1 cellular context compared by ENCODE assay signal in the genomic region with DNA sequence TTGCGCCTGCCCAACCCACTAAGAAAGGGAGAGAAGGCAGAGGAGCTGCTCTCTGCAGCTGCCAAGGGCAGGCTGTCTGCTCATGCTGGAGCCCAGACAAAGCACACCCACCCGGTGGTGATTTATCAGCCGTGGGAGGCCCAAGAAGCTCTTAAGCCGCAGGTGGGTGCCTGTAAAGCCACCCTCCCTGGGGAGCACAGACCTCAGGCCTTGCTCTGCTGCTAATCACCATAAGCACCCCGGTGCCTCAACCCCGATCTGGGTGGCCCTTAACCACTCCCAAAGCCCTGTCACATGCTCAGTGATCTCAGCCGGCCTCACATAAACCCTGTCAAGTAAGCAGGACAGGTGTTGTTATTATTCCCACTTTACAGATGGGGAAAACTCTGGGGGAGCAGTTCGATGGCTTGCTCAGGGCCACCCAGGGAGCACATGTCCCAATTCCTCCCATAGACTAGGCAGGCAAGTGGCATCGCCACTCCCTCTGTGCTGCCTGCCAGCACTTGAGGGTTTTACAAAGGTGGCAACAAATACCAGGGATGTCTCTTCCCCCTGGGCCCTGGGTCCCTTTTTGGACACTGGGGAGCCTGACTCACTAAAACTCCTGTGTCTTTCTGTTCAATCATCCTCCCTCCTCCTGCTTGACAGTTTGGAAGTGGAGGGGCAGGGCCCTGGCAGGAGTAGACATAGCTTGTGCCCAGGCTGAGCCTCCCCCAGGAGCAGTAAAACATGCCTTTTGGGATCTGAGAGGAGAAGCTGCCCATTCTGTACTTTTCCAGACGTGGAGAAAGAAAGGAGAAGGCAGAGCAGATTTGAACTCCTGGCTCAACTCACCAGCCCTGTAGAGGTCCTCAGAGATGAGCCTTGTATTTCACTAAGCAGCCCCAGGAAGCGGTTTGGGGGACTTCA.
TF ChIP-seq lines count a peak whose summit lies in the region.

No MANE protein-coding gene starts in this region.

TF ChIP-seq in GM12878, 131 proteins besides CTCF, POLR2A, EP300 and RAD21 (continued from another document and continues in another):
- TF ChIP-seq, protein P1, sequence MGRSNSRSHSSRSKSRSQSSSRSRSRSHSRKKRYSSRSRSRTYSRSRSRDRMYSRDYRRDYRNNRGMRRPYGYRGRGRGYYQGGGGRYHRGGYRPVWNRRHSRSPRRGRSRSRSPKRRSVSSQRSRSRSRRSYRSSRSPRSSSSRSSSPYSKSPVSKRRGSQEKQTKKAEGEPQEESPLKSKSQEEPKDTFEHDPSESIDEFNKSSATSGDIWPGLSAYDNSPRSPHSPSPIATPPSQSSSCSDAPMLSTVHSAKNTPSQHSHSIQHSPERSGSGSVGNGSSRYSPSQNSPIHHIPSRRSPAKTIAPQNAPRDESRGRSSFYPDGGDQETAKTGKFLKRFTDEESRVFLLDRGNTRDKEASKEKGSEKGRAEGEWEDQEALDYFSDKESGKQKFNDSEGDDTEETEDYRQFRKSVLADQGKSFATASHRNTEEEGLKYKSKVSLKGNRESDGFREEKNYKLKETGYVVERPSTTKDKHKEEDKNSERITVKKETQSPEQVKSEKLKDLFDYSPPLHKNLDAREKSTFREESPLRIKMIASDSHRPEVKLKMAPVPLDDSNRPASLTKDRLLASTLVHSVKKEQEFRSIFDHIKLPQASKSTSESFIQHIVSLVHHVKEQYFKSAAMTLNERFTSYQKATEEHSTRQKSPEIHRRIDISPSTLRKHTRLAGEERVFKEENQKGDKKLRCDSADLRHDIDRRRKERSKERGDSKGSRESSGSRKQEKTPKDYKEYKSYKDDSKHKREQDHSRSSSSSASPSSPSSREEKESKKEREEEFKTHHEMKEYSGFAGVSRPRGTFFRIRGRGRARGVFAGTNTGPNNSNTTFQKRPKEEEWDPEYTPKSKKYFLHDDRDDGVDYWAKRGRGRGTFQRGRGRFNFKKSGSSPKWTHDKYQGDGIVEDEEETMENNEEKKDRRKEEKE (IDR thresholded peaks at IDR 0.05): no peak
- TF ChIP-seq, protein P2, sequence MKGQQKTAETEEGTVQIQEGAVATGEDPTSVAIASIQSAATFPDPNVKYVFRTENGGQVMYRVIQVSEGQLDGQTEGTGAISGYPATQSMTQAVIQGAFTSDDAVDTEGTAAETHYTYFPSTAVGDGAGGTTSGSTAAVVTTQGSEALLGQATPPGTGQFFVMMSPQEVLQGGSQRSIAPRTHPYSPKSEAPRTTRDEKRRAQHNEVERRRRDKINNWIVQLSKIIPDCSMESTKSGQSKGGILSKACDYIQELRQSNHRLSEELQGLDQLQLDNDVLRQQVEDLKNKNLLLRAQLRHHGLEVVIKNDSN (IDR thresholded peaks at IDR 0.05; ENCODE audit: borderline replicate concordance, extremely low read length, insufficient read depth, low read depth, low read length): no peak
- TF ChIP-seq POLR2AphosphoS2 (IDR thresholded peaks at IDR 0.05; ENCODE audit: low read depth, low read length): no peak
- TF ChIP-seq, protein P3, sequence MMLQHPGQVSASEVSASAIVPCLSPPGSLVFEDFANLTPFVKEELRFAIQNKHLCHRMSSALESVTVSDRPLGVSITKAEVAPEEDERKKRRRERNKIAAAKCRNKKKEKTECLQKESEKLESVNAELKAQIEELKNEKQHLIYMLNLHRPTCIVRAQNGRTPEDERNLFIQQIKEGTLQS (IDR thresholded peaks at IDR 0.05; ENCODE audit: borderline replicate concordance, extremely low read depth, low read depth, low read length): no peak
- TF ChIP-seq TARDBP (IDR thresholded peaks at IDR 0.05; ENCODE audit: borderline replicate concordance): peak; percentile 43; the same call in 1 of the 2 replicates
- peak; percentile 75 for TF ChIP-seq SMARCA5 (IDR thresholded peaks at IDR 0.05)
- TF ChIP-seq CREB1 (IDR thresholded peaks at IDR 0.05; ENCODE audit: low read depth): 0 out of 2 replicates have a peak, but pooled peaks have one; percentile 44
- TF ChIP-seq ZBED1 (IDR thresholded peaks at IDR 0.05; ENCODE audit: borderline replicate concordance): peak; percentile 60; the same call in 1 of the 2 replicates
- no peak for TF ChIP-seq SREBF2 (IDR thresholded peaks at IDR 0.05; ENCODE audit: low read length)
- TF ChIP-seq, protein P4, sequence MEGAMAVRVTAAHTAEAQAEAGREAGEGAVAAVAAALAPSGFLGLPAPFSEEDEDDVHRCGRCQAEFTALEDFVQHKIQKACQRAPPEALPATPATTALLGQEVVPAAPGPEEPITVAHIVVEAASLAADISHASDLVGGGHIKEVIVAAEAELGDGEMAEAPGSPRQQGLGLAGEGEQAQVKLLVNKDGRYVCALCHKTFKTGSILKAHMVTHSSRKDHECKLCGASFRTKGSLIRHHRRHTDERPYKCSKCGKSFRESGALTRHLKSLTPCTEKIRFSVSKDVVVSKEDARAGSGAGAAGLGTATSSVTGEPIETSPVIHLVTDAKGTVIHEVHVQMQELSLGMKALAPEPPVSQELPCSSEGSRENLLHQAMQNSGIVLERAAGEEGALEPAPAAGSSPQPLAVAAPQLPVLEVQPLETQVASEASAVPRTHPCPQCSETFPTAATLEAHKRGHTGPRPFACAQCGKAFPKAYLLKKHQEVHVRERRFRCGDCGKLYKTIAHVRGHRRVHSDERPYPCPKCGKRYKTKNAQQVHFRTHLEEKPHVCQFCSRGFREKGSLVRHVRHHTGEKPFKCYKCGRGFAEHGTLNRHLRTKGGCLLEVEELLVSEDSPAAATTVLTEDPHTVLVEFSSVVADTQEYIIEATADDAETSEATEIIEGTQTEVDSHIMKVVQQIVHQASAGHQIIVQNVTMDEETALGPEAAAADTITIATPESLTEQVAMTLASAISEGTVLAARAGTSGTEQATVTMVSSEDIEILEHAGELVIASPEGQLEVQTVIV (IDR thresholded peaks at IDR 0.05; ENCODE audit: borderline replicate concordance, partially characterized antibody): no peak
- TF ChIP-seq MTA2 (IDR thresholded peaks at IDR 0.05; ENCODE audit: low read depth): peak; percentile 96
- TF ChIP-seq, protein P5, sequence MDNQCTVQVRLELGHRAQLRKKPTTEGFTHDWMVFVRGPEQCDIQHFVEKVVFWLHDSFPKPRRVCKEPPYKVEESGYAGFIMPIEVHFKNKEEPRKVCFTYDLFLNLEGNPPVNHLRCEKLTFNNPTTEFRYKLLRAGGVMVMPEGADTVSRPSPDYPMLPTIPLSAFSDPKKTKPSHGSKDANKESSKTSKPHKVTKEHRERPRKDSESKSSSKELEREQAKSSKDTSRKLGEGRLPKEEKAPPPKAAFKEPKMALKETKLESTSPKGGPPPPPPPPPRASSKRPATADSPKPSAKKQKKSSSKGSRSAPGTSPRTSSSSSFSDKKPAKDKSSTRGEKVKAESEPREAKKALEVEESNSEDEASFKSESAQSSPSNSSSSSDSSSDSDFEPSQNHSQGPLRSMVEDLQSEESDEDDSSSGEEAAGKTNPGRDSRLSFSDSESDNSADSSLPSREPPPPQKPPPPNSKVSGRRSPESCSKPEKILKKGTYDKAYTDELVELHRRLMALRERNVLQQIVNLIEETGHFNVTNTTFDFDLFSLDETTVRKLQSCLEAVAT (IDR thresholded peaks at IDR 0.05): peak; percentile 91
- TF ChIP-seq ZNF207 (IDR thresholded peaks at IDR 0.05; ENCODE audit: borderline replicate concordance): peak; percentile 44; the same call in 1 of the 2 replicates
- no peak for TF ChIP-seq RBBP5 (conservative IDR thresholded peaks at IDR 0.05)
- TF ChIP-seq, protein P6, sequence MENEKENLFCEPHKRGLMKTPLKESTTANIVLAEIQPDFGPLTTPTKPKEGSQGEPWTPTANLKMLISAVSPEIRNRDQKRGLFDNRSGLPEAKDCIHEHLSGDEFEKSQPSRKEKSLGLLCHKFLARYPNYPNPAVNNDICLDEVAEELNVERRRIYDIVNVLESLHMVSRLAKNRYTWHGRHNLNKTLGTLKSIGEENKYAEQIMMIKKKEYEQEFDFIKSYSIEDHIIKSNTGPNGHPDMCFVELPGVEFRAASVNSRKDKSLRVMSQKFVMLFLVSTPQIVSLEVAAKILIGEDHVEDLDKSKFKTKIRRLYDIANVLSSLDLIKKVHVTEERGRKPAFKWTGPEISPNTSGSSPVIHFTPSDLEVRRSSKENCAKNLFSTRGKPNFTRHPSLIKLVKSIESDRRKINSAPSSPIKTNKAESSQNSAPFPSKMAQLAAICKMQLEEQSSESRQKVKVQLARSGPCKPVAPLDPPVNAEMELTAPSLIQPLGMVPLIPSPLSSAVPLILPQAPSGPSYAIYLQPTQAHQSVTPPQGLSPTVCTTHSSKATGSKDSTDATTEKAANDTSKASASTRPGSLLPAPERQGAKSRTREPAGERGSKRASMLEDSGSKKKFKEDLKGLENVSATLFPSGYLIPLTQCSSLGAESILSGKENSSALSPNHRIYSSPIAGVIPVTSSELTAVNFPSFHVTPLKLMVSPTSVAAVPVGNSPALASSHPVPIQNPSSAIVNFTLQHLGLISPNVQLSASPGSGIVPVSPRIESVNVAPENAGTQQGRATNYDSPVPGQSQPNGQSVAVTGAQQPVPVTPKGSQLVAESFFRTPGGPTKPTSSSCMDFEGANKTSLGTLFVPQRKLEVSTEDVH (IDR thresholded peaks at IDR 0.05; ENCODE audit: low read depth, partially characterized antibody): no peak
- TF ChIP-seq HDAC6 (IDR thresholded peaks at IDR 0.05; ENCODE audit: unreplicated experiment): no peak
- no peak for TF ChIP-seq ZZZ3 (IDR thresholded peaks at IDR 0.05; ENCODE audit: control insufficient read depth, insufficient read length, low read depth)
- no peak for TF ChIP-seq NRF1 (conservative IDR thresholded peaks at IDR 0.05; ENCODE audit: low read depth, low read length)
- peak; percentile 88 for TF ChIP-seq RAD51 (IDR thresholded peaks at IDR 0.05)
- no peak for TF ChIP-seq SMAD1 (IDR thresholded peaks at IDR 0.05; ENCODE audit: low read depth, partially characterized antibody)
- TF ChIP-seq TAF1 (IDR thresholded peaks at IDR 0.05; ENCODE audit: borderline replicate concordance, low read depth, low read length): peak; percentile 36; the same call in 1 of the 2 replicates
- TF ChIP-seq, protein P7, sequence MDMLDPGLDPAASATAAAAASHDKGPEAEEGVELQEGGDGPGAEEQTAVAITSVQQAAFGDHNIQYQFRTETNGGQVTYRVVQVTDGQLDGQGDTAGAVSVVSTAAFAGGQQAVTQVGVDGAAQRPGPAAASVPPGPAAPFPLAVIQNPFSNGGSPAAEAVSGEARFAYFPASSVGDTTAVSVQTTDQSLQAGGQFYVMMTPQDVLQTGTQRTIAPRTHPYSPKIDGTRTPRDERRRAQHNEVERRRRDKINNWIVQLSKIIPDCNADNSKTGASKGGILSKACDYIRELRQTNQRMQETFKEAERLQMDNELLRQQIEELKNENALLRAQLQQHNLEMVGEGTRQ (IDR thresholded peaks at IDR 0.05; ENCODE audit: borderline replicate concordance, low read depth, low read length): peak; percentile 51
- TF ChIP-seq MYB (IDR thresholded peaks at IDR 0.05; ENCODE audit: borderline replicate concordance, low read depth, low read length): no peak
- TF ChIP-seq CHD2 (IDR thresholded peaks at IDR 0.05; ENCODE audit: borderline replicate concordance, low read depth, low read length): peak; percentile 83; the same call in 1 of the 2 replicates
- no peak for TF ChIP-seq PAX8 (IDR thresholded peaks at IDR 0.05)
- TF ChIP-seq, protein P8, sequence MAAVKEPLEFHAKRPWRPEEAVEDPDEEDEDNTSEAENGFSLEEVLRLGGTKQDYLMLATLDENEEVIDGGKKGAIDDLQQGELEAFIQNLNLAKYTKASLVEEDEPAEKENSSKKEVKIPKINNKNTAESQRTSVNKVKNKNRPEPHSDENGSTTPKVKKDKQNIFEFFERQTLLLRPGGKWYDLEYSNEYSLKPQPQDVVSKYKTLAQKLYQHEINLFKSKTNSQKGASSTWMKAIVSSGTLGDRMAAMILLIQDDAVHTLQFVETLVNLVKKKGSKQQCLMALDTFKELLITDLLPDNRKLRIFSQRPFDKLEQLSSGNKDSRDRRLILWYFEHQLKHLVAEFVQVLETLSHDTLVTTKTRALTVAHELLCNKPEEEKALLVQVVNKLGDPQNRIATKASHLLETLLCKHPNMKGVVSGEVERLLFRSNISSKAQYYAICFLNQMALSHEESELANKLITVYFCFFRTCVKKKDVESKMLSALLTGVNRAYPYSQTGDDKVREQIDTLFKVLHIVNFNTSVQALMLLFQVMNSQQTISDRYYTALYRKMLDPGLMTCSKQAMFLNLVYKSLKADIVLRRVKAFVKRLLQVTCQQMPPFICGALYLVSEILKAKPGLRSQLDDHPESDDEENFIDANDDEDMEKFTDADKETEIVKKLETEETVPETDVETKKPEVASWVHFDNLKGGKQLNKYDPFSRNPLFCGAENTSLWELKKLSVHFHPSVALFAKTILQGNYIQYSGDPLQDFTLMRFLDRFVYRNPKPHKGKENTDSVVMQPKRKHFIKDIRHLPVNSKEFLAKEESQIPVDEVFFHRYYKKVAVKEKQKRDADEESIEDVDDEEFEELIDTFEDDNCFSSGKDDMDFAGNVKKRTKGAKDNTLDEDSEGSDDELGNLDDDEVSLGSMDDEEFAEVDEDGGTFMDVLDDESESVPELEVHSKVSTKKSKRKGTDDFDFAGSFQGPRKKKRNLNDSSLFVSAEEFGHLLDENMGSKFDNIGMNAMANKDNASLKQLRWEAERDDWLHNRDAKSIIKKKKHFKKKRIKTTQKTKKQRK (IDR thresholded peaks at IDR 0.05; ENCODE audit: low read depth, low read length): no peak
- peak; percentile 77; the same call in 2 of the 3 replicates for TF ChIP-seq POU2F2 (IDR thresholded peaks at IDR 0.05; ENCODE audit: borderline replicate concordance, low read depth, low read length)
- no peak for TF ChIP-seq SIN3A (IDR thresholded peaks at IDR 0.05; ENCODE audit: low read depth, low read length)
- TF ChIP-seq YY1 (IDR thresholded peaks at IDR 0.05; ENCODE audit: low read depth, low read length): peak; percentile 54
- no peak; a peak in 1 of 4 replicates for TF ChIP-seq SRF (IDR thresholded peaks at IDR 0.05; ENCODE audit: low read depth in 2 of 2, low read length in 2 of 2)
- peak; percentile 59 for TF ChIP-seq KLF5 (IDR thresholded peaks at IDR 0.05; ENCODE audit: partially characterized antibody)
- no peak for TF ChIP-seq NR2C2 (IDR thresholded peaks at IDR 0.05; ENCODE audit: borderline replicate concordance, control insufficient read depth, insufficient read length, low read depth)
- TF ChIP-seq NBN (IDR thresholded peaks at IDR 0.05): peak; percentile 96
- TF ChIP-seq ZNF274 (IDR thresholded peaks at IDR 0.05; ENCODE audit: insufficient read depth, insufficient read length): no peak
- TF ChIP-seq MTA3 (IDR thresholded peaks at IDR 0.05; ENCODE audit: borderline replicate concordance, low read length): no peak
- peak; percentile 89 for TF ChIP-seq BACH1 (IDR thresholded peaks at IDR 0.05; ENCODE audit: borderline replicate concordance)
- peak; percentile 68; the same call in 1 of the 2 replicates for TF ChIP-seq MEF2A (IDR thresholded peaks at IDR 0.05; ENCODE audit: insufficient read depth, low read depth, low read length)
- peak; percentile 27 for TF ChIP-seq RELA (IDR thresholded peaks at IDR 0.05; ENCODE audit: borderline replicate concordance, partially characterized antibody)
- TF ChIP-seq POLR2AphosphoS5 (IDR thresholded peaks at IDR 0.05; ENCODE audit: low read length): peak; percentile 50
- TF ChIP-seq MXI1 (IDR thresholded peaks at IDR 0.05; ENCODE audit: low read depth, low read length): 0 out of 2 replicates have a peak, but pooled peaks have one; percentile 21
- TF ChIP-seq, protein P9, sequence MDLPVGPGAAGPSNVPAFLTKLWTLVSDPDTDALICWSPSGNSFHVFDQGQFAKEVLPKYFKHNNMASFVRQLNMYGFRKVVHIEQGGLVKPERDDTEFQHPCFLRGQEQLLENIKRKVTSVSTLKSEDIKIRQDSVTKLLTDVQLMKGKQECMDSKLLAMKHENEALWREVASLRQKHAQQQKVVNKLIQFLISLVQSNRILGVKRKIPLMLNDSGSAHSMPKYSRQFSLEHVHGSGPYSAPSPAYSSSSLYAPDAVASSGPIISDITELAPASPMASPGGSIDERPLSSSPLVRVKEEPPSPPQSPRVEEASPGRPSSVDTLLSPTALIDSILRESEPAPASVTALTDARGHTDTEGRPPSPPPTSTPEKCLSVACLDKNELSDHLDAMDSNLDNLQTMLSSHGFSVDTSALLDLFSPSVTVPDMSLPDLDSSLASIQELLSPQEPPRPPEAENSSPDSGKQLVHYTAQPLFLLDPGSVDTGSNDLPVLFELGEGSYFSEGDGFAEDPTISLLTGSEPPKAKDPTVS (IDR thresholded peaks at IDR 0.05; ENCODE audit: low read depth, low read length): no peak
